ENCODE assay signal across 25 cellular contexts in the genomic region with DNA sequence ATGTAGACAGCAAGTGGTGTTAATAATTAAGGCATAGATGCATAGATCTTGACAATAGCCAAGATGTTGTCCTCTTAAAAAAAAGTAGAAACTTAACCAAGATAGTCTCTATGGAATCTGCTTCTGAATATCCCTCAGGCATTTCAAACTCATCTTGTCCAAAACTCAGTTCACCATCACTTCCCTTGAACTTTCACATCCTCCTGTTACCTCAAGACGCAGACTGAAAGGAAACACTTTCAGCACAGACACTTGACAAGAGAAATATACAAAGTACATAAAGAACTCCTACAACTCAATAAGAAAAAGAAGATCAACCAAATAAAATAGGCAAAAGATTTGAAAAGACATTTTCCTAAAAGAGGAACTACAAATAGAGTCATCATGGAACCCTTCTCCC.
"Had no signal": no experiment of that assay in that cellular context is flagged by ENCODE, and none has a peak within 500 bp of the region (broad histone marks: within the 10 kb centered on the region; RNA-seq: fewer than 3 reads in every experiment).

No MANE protein-coding gene starts in this region.

- DNase-seq: activated CD4-positive, alpha-beta T cell treated with anti-CD3 and anti-CD28 coated beads for 4 hours; activated CD8-positive, alpha-beta memory T cell treated with anti-CD3 and anti-CD28 coated beads, Interleukin-2, amount 50 U/mL, for 48 hours; activated CD8-positive, alpha-beta T cell treated with anti-CD3 and anti-CD28 coated beads, Interleukin-2, amount 10 ng/mL, durations not matched to agents 7 days and 5 days; activated effector memory CD4-positive, alpha-beta T cell treated with anti-CD3 and anti-CD28 coated beads, Interleukin-2, amount 50 U/mL, for 16 hours; activated naive CD4-positive, alpha-beta T cell treated with Interleukin-2 at 50 U/mL for 16 hours; activated T-cell treated with anti-CD3 and anti-CD28 coated beads, Interleukin-2, amount 50 U/mL, for 1 hour; aorta; central memory CD4-positive, alpha-beta T cell; NCI-H1048; NCI-H146; NCI-H1930; NCI-H2107; NCI-H2171 treated with DMSO at 0.1 percent for 48 hours; NCI-H345; NCI-H510A; NCI-H526 treated with DMSO at 0.1 percent for 48 hours; NCI-H82; SHP77; SW 1271 had no signal

- H3K27ac ChIP-seq: coronary artery, KMS-11, SJSA1 had no signal

- ATAC-seq: activated CD4-positive, CD25-positive, alpha-beta regulatory T cell treated with anti-CD3 and anti-CD28 coated beads, Interleukin-2, amount 50 U/mL, for 24 hours; activated CD8-positive, alpha-beta T cell treated with anti-CD3 and anti-CD28 coated beads, Interleukin-2, amount 10 ng/mL, durations not matched to agents 7 days and 5 days; SK-N-SH treated with all-trans-retinoic acid at 6 μM for 48 hours had no signal

- H3K4me3 Mint-ChIP-seq: activated CD8-positive, alpha-beta T cell treated with anti-CD3 and anti-CD28 coated beads, Interleukin-2, amount 10 ng/mL, durations not matched to agents 7 days and 5 days; T-helper 1 cell treated with Interleukin-12 subunit alpha and Interleukin-12 subunit beta and Interleukin-4 antibody, amounts not matched to agents 30 μg/mL and 1 μg/mL, for 36 hours had no signal

- H3K9ac ChIP-seq: KMS-11 had no signal

- H3K9me3 Mint-ChIP-seq: T-helper 1 cell treated with Interleukin-12 subunit alpha and Interleukin-12 subunit beta and Interleukin-4 antibody, amounts not matched to agents 30 μg/mL and 1 μg/mL, for 36 hours had no signal

- H3K36me3 ChIP-seq: SJSA1 had no signal

- H3K9me3 ChIP-seq: SJSA1 had no signal

- H3K4me2 ChIP-seq: KMS-11 had no signal

- H3K27me3 ChIP-seq: SJSA1 had no signal

- H3K4me1 ChIP-seq: SJSA1 had no signal

- H3K4me3 ChIP-seq: coronary artery, SJSA1 had no signal

- H3K27ac Mint-ChIP-seq: activated CD8-positive, alpha-beta T cell treated with anti-CD3 and anti-CD28 coated beads, Interleukin-2, amount 10 ng/mL, durations not matched to agents 7 days and 5 days; T-helper 1 cell treated with Interleukin-12 subunit alpha and Interleukin-12 subunit beta and Interleukin-4 antibody, amounts not matched to agents 30 μg/mL and 1 μg/mL, for 36 hours had no signal
